Comparison of ENCODE assay signal across 1 cellular context in the genomic region with DNA sequence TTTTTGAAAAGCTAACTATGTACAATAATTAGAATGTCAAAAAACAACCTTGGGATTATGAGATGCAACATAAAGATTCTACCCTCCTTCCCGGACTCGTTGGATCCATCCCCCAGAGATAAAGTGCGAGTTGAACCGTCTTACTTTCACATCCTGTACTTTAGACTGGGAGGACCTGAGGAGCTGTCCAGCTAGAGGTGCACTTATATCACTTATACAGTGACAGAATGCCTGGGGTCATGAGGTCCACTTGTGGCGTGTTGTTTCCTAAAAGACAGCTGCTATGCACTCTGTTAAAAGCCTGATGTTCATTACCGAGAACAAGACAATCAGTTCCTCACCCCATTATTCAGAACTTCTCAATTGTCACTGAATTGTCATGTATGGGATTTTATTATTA.
TF ChIP-seq lines count a peak whose summit lies in the region.

No MANE protein-coding gene starts in this region.

TF ChIP-seq in K562, 482 proteins besides CTCF, POLR2A, EP300 and RAD21 (continued from another document):
- TF ChIP-seq, protein P1, sequence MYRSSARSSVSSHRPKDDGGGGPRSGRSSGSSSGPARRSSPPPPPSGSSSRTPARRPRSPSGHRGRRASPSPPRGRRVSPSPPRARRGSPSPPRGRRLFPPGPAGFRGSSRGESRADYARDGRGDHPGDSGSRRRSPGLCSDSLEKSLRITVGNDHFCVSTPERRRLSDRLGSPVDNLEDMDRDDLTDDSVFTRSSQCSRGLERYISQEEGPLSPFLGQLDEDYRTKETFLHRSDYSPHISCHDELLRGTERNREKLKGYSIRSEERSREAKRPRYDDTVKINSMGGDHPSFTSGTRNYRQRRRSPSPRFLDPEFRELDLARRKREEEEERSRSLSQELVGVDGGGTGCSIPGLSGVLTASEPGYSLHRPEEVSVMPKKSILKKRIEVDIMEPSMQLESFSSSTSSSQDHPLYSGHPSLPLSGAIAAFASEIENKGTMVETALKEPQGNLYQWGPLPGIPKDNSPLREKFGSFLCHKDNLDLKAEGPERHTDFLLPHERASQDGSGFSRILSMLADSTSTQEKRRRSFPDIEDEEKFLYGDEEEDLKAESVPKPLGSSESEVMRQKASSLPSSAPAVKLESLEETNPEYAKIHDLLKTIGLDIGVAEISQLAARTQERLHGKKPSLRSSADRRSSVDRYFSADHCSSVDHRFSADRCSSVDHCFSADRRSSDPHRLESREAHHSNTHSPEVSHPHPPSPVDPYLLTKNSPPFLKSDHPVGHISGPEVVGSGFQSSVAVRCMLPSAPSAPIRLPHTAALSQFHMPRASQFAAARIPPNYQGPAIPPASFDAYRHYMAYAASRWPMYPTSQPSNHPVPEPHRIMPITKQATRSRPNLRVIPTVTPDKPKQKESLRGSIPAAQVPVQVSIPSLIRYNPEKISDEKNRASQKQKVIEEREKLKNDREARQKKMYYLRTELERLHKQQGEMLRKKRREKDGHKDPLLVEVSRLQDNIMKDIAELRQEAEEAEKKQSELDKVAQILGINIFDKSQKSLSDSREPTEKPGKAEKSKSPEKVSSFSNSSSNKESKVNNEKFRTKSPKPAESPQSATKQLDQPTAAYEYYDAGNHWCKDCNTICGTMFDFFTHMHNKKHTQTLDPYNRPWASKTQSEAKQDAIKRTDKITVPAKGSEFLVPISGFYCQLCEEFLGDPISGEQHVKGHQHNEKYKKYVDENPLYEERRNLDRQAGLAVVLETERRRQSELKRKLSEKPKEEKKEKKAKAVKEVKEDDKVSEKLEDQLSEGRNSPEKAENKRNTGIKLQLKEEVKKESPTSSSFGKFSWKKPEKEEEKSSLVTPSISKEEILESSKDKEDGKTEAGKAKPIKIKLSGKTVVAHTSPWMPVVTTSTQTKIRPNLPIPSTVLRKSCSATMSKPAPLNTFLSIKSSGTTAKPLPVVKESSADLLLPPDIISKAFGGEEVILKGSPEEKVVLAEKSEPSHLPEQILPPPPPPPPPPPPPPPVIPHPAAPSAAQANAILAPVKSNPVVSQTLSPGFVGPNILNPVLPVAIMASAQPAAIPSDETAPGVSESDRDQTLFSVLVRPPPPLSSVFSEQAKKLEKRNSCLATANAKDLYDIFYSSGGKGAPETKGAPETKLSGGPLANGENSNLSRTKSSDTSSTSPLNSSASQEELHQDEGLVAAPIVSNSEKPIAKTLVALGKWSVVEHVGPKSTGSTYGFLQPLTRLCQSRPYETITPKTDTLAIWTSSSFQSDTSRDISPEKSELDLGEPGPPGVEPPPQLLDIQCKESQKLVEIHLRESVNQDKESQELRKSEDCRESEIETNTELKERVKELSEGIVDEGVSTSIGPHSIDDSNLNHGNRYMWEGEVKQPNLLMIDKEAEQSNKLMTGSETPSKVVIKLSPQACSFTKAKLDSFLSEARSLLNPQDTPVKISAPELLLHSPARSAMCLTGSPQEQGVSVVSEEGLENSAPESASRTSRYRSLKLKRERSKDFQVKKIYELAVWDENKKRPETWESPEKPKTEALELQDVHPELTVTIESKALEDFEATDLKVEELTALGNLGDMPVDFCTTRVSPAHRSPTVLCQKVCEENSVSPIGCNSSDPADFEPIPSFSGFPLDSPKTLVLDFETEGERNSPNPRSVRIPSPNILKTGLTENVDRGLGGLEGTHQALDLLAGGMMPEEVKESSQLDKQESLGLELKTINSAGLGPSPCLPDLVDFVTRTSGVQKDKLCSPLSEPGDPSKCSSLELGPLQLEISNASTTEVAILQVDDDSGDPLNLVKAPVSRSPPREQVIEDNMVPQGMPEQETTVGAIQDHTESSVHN (IDR thresholded peaks at IDR 0.05; ENCODE audit: borderline replicate concordance in 1 of 2, low read depth in 1 of 2): no peak
- TF ChIP-seq, protein P2, sequence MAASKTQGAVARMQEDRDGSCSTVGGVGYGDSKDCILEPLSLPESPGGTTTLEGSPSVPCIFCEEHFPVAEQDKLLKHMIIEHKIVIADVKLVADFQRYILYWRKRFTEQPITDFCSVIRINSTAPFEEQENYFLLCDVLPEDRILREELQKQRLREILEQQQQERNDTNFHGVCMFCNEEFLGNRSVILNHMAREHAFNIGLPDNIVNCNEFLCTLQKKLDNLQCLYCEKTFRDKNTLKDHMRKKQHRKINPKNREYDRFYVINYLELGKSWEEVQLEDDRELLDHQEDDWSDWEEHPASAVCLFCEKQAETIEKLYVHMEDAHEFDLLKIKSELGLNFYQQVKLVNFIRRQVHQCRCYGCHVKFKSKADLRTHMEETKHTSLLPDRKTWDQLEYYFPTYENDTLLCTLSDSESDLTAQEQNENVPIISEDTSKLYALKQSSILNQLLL (CRISPR knock-in tag; IDR thresholded peaks at IDR 0.05; ENCODE audit: borderline replicate concordance): no peak
- TF ChIP-seq GABPA (tag; conservative IDR thresholded peaks at IDR 0.05; ENCODE audit: low read depth) (no peak), CBX2 (IDR thresholded peaks at IDR 0.05; ENCODE audit: insufficient read depth, low read length, poor library complexity, severe bottlenecking) (no peak), MYNN (IDR thresholded peaks at IDR 0.05) (no peak), MYNN (CRISPR knock-in tag; IDR thresholded peaks at IDR 0.05) (no peak), SMAD3 (CRISPR knock-in tag; conservative IDR thresholded peaks at IDR 0.05) (no peak), EHMT2 (IDR thresholded peaks at IDR 0.05) (peak; percentile 87), FOS (IDR thresholded peaks at IDR 0.05; ENCODE audit: extremely low read depth, insufficient read length) (no peak), RCOR1 (IDR thresholded peaks at IDR 0.05; ENCODE audit: borderline replicate concordance in 1 of 2, low read depth in 2 of 2, low read length in 2 of 2) (peak in 1 of 2 experiments; percentile 15; a peak in 1 of 4 replicates)
TF ChIP-seq in K562: peak in this region for 9.
